Comparison of ENCODE assay signal across 30 cellular contexts in the genomic region with DNA sequence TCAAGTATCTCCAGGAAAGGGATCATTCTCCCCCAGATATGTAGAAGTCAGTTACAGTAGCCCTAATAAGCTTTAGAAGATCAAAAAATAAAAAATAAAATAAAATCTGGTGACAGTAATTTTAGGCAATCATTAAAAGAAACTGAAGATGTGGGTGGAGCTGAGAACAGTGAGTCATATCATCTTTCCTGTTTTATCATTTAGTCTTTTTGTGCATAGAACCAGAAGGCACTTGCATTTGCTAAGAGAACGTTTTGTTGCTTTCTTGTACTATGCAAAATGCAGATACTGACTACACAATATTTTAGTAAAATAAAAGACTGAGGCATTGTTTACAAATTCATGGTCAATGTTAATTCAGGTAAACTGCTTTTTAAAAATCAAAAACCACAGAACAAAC.
"Had no signal": no experiment of that assay in that cellular context is flagged by ENCODE, and none has a peak within 500 bp of the region (broad histone marks: within the 10 kb centered on the region; RNA-seq: fewer than 3 reads in every experiment).

No MANE protein-coding gene starts in this region.

- H3K27ac ChIP-seq: body of pancreas, epithelial cell of prostate, esophagus squamous epithelium, gastroesophageal sphincter, WERI-Rb-1 had no signal

- H3K4me3 ChIP-seq: body of pancreas, esophagus squamous epithelium, gastroesophageal sphincter had no signal

- H3K4me1 ChIP-seq: body of pancreas, esophagus squamous epithelium, gastroesophageal sphincter had no signal

- H3K4me1 Mint-ChIP-seq: activated B cell treated with CpG ODN at 0.5 μM for 24 hours; activated T-helper 17 cell treated with anti-CD3 and anti-CD28 coated beads, Interleukin-2, amount 50 U/mL, for 72 hours; T-helper 17 cell had no signal

- FAIRE-seq: colon, endometrium, endothelial cell of umbilical vein had no signal

- H3K27ac Mint-ChIP-seq: activated B cell treated with CpG ODN at 0.5 μM for 24 hours; activated CD8-positive, alpha-beta T cell treated with anti-CD3 and anti-CD28 coated beads for 36 hours; activated naive CD8-positive, alpha-beta T cell; activated T-helper 17 cell treated with anti-CD3 and anti-CD28 coated beads, Interleukin-2, amount 50 U/mL, for 72 hours; T-helper 17 cell; T-helper 2 cell treated with Interferon-gamma antibody and Interleukin-4, amounts not matched to agents 5 μg/mL and 100 μg/mL, for 36 hours had no signal

- ATAC-seq: activated CD4-positive, CD25-positive, alpha-beta regulatory T cell treated with anti-CD3 and anti-CD28 coated beads, Interleukin-2, amount 50 U/mL, for 24 hours; activated CD8-positive, alpha-beta T cell treated with anti-CD3 and anti-CD28 coated beads for 36 hours; activated T-cell treated with anti-CD3 and anti-CD28 coated beads, Interleukin-2, amount 50 U/mL, for 4 hours; activated T-helper 17 cell treated with anti-CD3 and anti-CD28 coated beads, Interleukin-2, amount 50 U/mL, for 72 hours; body of pancreas; gastroesophageal sphincter; T-helper 17 cell had no signal

- H3K4me3 Mint-ChIP-seq: activated B cell treated with CpG ODN at 0.5 μM for 24 hours; activated CD8-positive, alpha-beta T cell treated with anti-CD3 and anti-CD28 coated beads for 36 hours; activated naive CD8-positive, alpha-beta T cell; activated T-cell treated with anti-CD3 and anti-CD28 coated beads, Interleukin-2, amount 50 U/mL, for 4 hours; activated T-helper 17 cell treated with anti-CD3 and anti-CD28 coated beads, Interleukin-2, amount 50 U/mL, for 72 hours; T-helper 17 cell; T-helper 2 cell treated with Interferon-gamma antibody and Interleukin-4, amounts not matched to agents 5 μg/mL and 100 μg/mL, for 36 hours had no signal

- H3K36me3 Mint-ChIP-seq: activated naive CD8-positive, alpha-beta T cell had no signal

- DNase-seq: activated B cell treated with CpG ODN at 0.5 μM for 24 hours; activated CD4-positive, alpha-beta T cell treated with anti-CD3 and anti-CD28 coated beads for 48 hours; activated CD4-positive, alpha-beta T cell treated with anti-CD3 and anti-CD28 coated beads, Interleukin-2, amount 50 U/mL, for 1 hour; activated CD4-positive, alpha-beta T cell treated with anti-CD3 and anti-CD28 coated beads, Interleukin-2, amount 50 U/mL, for 48 hours; activated CD8-positive, alpha-beta memory T cell treated with anti-CD3 and anti-CD28 coated beads for 24 hours; activated CD8-positive, alpha-beta T cell treated with anti-CD3 and anti-CD28 coated beads for 36 hours; activated effector memory CD4-positive, alpha-beta T cell treated with Interleukin-2 at 50 U/mL for 16 hours; activated gamma-delta T cell treated with Interleukin-2 at 50 U/mL for 16 hours; activated naive CD4-positive, alpha-beta T cell treated with anti-CD3 and anti-CD28 coated beads, Interleukin-2, amount 50 U/mL, for 16 hours; activated naive CD4-positive, alpha-beta T cell treated with Interleukin-2 at 50 U/mL for 16 hours; activated T-cell treated with anti-CD3 and anti-CD28 coated beads, Interleukin-2, amount 50 U/mL, for 4 hours; amniotic stem cell; anterior cingulate cortex; body of pancreas; effector CD8-positive, alpha-beta T cell; esophagus squamous epithelium; foreskin melanocyte; T-helper 1 cell; T-helper 17 cell; T1000; WERI-Rb-1 had no signal

- H3K36me3 ChIP-seq: esophagus squamous epithelium, gastroesophageal sphincter, WERI-Rb-1 had no signal

- H3K27me3 Mint-ChIP-seq: activated B cell treated with CpG ODN at 0.5 μM for 24 hours; activated CD8-positive, alpha-beta T cell treated with anti-CD3 and anti-CD28 coated beads for 36 hours; activated naive CD8-positive, alpha-beta T cell; activated T-helper 17 cell treated with anti-CD3 and anti-CD28 coated beads, Interleukin-2, amount 50 U/mL, for 72 hours; T-helper 17 cell had no signal

- H3K27me3 ChIP-seq: body of pancreas, esophagus squamous epithelium, gastroesophageal sphincter had no signal

- H3K9me3 ChIP-seq: body of pancreas, gastroesophageal sphincter had no signal
